8 cellular contexts compared by ENCODE assay signal in genomic region chr1:93345633-93346471, GRCh38. TPM values are rescaled to one million over a fixed set of nuclear protein-coding genes. Genes with fewer than 3 reads are reported as not detected.
DNase-seq lines count a peak whose midpoint lies in the region; ATAC-seq and TF ChIP-seq lines count a peak whose summit lies in the region.

TSS of gene DR1 (plus strand) at chr1:93345907. CDS start at chr1:93346646, 739 bp downstream.

- ATAC-seq in GM21723 (IDR thresholded peaks at IDR 0.05; ENCODE audit: unreplicated experiment) (peak; percentile 73), esophagus mucosa (peak; percentile 94)

- no peaks in the 10 kb centered on the region for H3K36me3 ChIP-seq in muscle layer of colon (ENCODE audit: insufficient read depth, low read length)

- peak within 1 kb of the TSS; percentile 88 for H3K27ac ChIP-seq in muscle layer of colon (ENCODE audit: low read depth, low read length)

- H3K9me3 ChIP-seq in muscle layer of colon (ENCODE audit: low read length) = no peaks in the 10 kb centered on the region

- H3K4me1 ChIP-seq in muscle layer of colon (ENCODE audit: insufficient read depth, low read length) = peaks cover 38% of the 10 kb centered on the region

- DNase-seq in DMS79 (lab: John Stamatoyannopoulos, UW) (peak; percentile 88), KG1 (lab: John Stamatoyannopoulos, UW) (peak; percentile 85)
- DNase-seq in activated T-cell treated with anti-CD3 and anti-CD28 coated beads, Interleukin-2, amount 50 U/mL, for 48 hours = peak; percentile 92 to 95
- DNase-seq in stimulated activated CD8-positive, alpha-beta memory T cell treated with anti-CD3 and anti-CD28 coated beads, Interleukin-7, amount 100 ng/mL, for 1 hour (ENCODE audit: low read depth in 2 of 2) = peak; percentile 81 to 85

- no peaks in the 10 kb centered on the region for H3K27me3 ChIP-seq in muscle layer of colon (ENCODE audit: control insufficient read depth in 1 of 2, insufficient read depth in 2 of 2, low read length in 2 of 2)

- H3K4me3 ChIP-seq in muscle layer of colon (ENCODE audit: low read depth in 1 of 2, low read length in 2 of 2) = peak within 1 kb of the TSS; percentile 93 to 100

- peak within 1 kb of the TSS; percentile 98 for H3K9ac ChIP-seq in muscle layer of colon (ENCODE audit: low read length)

TF ChIP-seq in PFSK-1, 5 proteins besides CTCF, POLR2A, EP300 and RAD21:
- peak; percentile 91; the same call in 1 of the 2 replicates for TF ChIP-seq TAF1 (IDR thresholded peaks at IDR 0.05; ENCODE audit: borderline replicate concordance, insufficient read depth, low read length)
- TF ChIP-seq FOXP2 (optimal IDR thresholded peaks at IDR 0.05; ENCODE audit: borderline replicate concordance, extremely low read depth, extremely low read length, insufficient read depth) = peak; percentile 97
- TF ChIP-seq POLR2AphosphoS5 (IDR thresholded peaks at IDR 0.05; ENCODE audit: low read depth, low read length) = peak; percentile 94
- TF ChIP-seq SIN3A (IDR thresholded peaks at IDR 0.05; ENCODE audit: borderline replicate concordance, insufficient read depth, low read length) = 0 out of 2 replicates have a peak, but pooled peaks have one; percentile 52
- 0 out of 4 replicates have a peak, but pooled peaks of 1 of the 2 experiments have one; percentile 31 for TF ChIP-seq REST (IDR thresholded peaks at IDR 0.05; ENCODE audit: insufficient read depth in 1 of 2, low read depth in 2 of 2, low read length in 2 of 2)

RNA-seq across cellular contexts. Expression of gene DR1, which starts in this region (rescaled TPM):
- polyA plus RNA-seq in PFSK-1 (2012; ENCODE audit: insufficient read length, low read depth) = 46.0 TPM
- 42.9 TPM for total RNA-seq in esophagus mucosa

Comparison
In these comparisons a context has a peak if more than half of its experiments do, and no peak if none do; other contexts are left out.
1. Peak in every context shown above with its lines: DNase-seq, ATAC-seq, H3K4me3 ChIP-seq and H3K27ac ChIP-seq.